Comparison of ENCODE assay signal across 9 cellular contexts in genomic region chr16:56332464-56333079, GRCh38.
A peak's percentile ranks its signal among the peaks of the same experiment; 100 is the strongest.
DNase-seq lines count a peak whose midpoint lies in the region; ATAC-seq and TF ChIP-seq lines count a peak whose summit lies in the region.
"Had no signal": no experiment of that assay in that cellular context is flagged by ENCODE, and none has a peak within 500 bp of the region (broad histone marks: within the 10 kb centered on the region; RNA-seq: fewer than 3 reads in every experiment).

No MANE protein-coding gene starts in this region.

- no peaks in the 10 kb centered on the region for H3K23me2 ChIP-seq in H9 (ENCODE audit: insufficient read length, low read depth, low read length, poor library complexity, severe bottlenecking)

- H3K27me3 ChIP-seq in H9 (ENCODE audit: insufficient read depth, low read length) (no peaks in the 10 kb centered on the region), iPS DF 6.9 (ENCODE audit: control insufficient read depth, insufficient read depth, low read length) (no peaks in the 10 kb centered on the region), thyroid gland (no peaks in the 10 kb centered on the region)

- no peak overlapping the region for H3K4me3 ChIP-seq in iPS DF 6.9 (ENCODE audit: low read length)
- no peak overlapping the region for H3K4me3 ChIP-seq in thyroid gland (replicated peaks in 1 of 3)

- H3T11ph ChIP-seq in H9 (ENCODE audit: low read length) = no peak overlapping the region

- H3K36me3 ChIP-seq in iPS DF 6.9 (ENCODE audit: control insufficient read depth, insufficient read depth, low read length) = peaks cover 3% of the 10 kb centered on the region; the same call in 1 of the 2 replicates
- no peaks in the 10 kb centered on the region for H3K36me3 ChIP-seq in thyroid gland

- peak; percentile 94 for DNase-seq in 8988T
- DNase-seq in H9 = peak; percentile 93
- DNase-seq in anterior cingulate cortex (lab: John Stamatoyannopoulos, UW) = peak in 42 of 58 donors; percentile 17 to 80 (median 47)
- peak; percentile 16 for DNase-seq in iPS DF 6.9 (ENCODE audit: low read depth, low spot score)
- peak; percentile 56 to 76 for DNase-seq in thyroid gland
- DNase-seq in effector CD8-positive, alpha-beta T cell (lab: John Stamatoyannopoulos, UW) = no peak
- no peak for DNase-seq in dedifferentiated amniotic fluid mesenchymal stem cell (ENCODE audit: extremely low spot score)
- DNase-seq: activated naive CD8-positive, alpha-beta T cell treated with anti-CD3 and anti-CD28 coated beads, Interleukin-2, amount 10 ng/mL, durations not matched to agents 7 days and 5 days had no signal

- no peak overlapping the region for H3K4me2 ChIP-seq in H9 (ENCODE audit: insufficient read depth, insufficient read length, low read length)

- no peaks in the 10 kb centered on the region for H3K79me2 ChIP-seq in H9 (ENCODE audit: insufficient read depth, low read length)

- H2BK5ac ChIP-seq in H9 (ENCODE audit: insufficient read length, low read length) = no peak overlapping the region

- no peak overlapping the region for H4K5ac ChIP-seq in H9 (ENCODE audit: insufficient read length, low read depth, low read length)

- H3K14ac ChIP-seq in H9 (ENCODE audit: insufficient read depth, low read length) = no peak overlapping the region

- no peak overlapping the region for H2AK5ac ChIP-seq in H9 (ENCODE audit: insufficient read length, low read length)

- no peak overlapping the region for H2BK20ac ChIP-seq in H9 (ENCODE audit: low read depth, low read length, poor library complexity, severe bottlenecking)

- H3K9ac ChIP-seq in H9 (ENCODE audit: extremely low read depth, insufficient read length, low read length) = no peak overlapping the region

- peak; percentile 69 for TF ChIP-seq CTCF in H9 (conservative IDR thresholded peaks at IDR 0.05)
- TF ChIP-seq CTCF in thyroid gland (IDR thresholded peaks at IDR 0.05) = peak in 5 of 6 experiments; percentile 13 to 30 (median 18)

- intact Hi-C loops in thyroid gland (cut with DNase I) = no loop called here

- H3K36me3 Mint-ChIP-seq in H9 (ENCODE audit: insufficient read depth in 1 of 3, low read depth in 3 of 3) = no peaks in the 10 kb centered on the region; a peak in 2 of 7 replicates
- H3K36me3 Mint-ChIP-seq: activated naive CD8-positive, alpha-beta T cell treated with anti-CD3 and anti-CD28 coated beads, Interleukin-2, amount 10 ng/mL, durations not matched to agents 7 days and 5 days had no signal

- no peak overlapping the region for H4K91ac ChIP-seq in H9 (ENCODE audit: insufficient read length, low read depth, low read length)

- H3K27ac Mint-ChIP-seq in H9 = peak overlapping the region in 1 of 3 experiments; percentile 20; a peak in 2 of 7 replicates
- H3K27ac Mint-ChIP-seq: activated naive CD8-positive, alpha-beta T cell treated with anti-CD3 and anti-CD28 coated beads, Interleukin-2, amount 10 ng/mL, durations not matched to agents 7 days and 5 days had no signal

- H3K4ac ChIP-seq in H9 (ENCODE audit: low read depth, low read length) = no peak overlapping the region

- no peaks in the 10 kb centered on the region for H3K79me1 ChIP-seq in H9 (ENCODE audit: insufficient read depth, low read depth, low read length, poor library complexity, severe bottlenecking)

- no peaks in the 10 kb centered on the region for H3K4me1 ChIP-seq in H9 (ENCODE audit: insufficient read depth, low read length)
- no peaks in the 10 kb centered on the region for H3K4me1 ChIP-seq in iPS DF 6.9 (ENCODE audit: control insufficient read depth, insufficient read depth, low read length)
- no peaks in the 10 kb centered on the region for H3K4me1 ChIP-seq in thyroid gland

- no peak overlapping the region for H2BK15ac ChIP-seq in H9 (ENCODE audit: low read depth, low read length)

- H3K4me1 Mint-ChIP-seq in H9 = no peaks in the 10 kb centered on the region
- H3K4me1 Mint-ChIP-seq: activated naive CD8-positive, alpha-beta T cell treated with anti-CD3 and anti-CD28 coated beads, Interleukin-2, amount 10 ng/mL, durations not matched to agents 7 days and 5 days had no signal

- H2AFZ ChIP-seq in H9 (ENCODE audit: low read length) = no peak overlapping the region

- H3K9me3 Mint-ChIP-seq in H9 = no peaks in the 10 kb centered on the region
- H3K9me3 Mint-ChIP-seq: activated naive CD8-positive, alpha-beta T cell treated with anti-CD3 and anti-CD28 coated beads, Interleukin-2, amount 10 ng/mL, durations not matched to agents 7 days and 5 days had no signal

- H3K56ac ChIP-seq in H9 (ENCODE audit: insufficient read length, low read depth, low read length) = no peak overlapping the region

- no peak overlapping the region; a peak in 1 of 5 replicates for H3K4me3 Mint-ChIP-seq in H9
- H3K4me3 Mint-ChIP-seq: activated naive CD8-positive, alpha-beta T cell treated with anti-CD3 and anti-CD28 coated beads, Interleukin-2, amount 10 ng/mL, durations not matched to agents 7 days and 5 days had no signal

- no peak overlapping the region for H2BK12ac ChIP-seq in H9 (ENCODE audit: insufficient read length, low read depth, low read length)

- TF ChIP-seq POLR2A in thyroid gland (IDR thresholded peaks at IDR 0.05) = no peak

- WGBS in H9 (ENCODE audit: extremely low coverage, insufficient read length, low lambda C conversion rate) = no CpG with 5 or more reads among the region's 16 CpGs
- WGBS in iPS DF 6.9 (ENCODE audit: insufficient coverage, insufficient read length) = no CpG with 5 or more reads among the region's 16 CpGs
- WGBS in thyroid gland, 2 donors = 44 to 48% methylated on average over 12 to 15 of the region's 16 CpGs

- no peaks in the 10 kb centered on the region for H4K20me1 ChIP-seq in H9 (ENCODE audit: control insufficient read depth, insufficient read depth, insufficient read length)

- H3K18ac ChIP-seq in H9 (ENCODE audit: insufficient read length, low read depth, low read length) = no peak overlapping the region

- no peak overlapping the region for H2BK120ac ChIP-seq in H9 (ENCODE audit: low read depth, low read length, poor library complexity, severe bottlenecking)

- no peak for ATAC-seq in GM18861 (IDR thresholded peaks at IDR 0.05; ENCODE audit: unreplicated experiment)

- H4K8ac ChIP-seq in H9 (replicated peaks; ENCODE audit: insufficient read length, low read depth, low read length) = no peak overlapping the region

- H3K9me3 ChIP-seq in H9 (ENCODE audit: control insufficient read depth, low read depth, low read length) (no peaks in the 10 kb centered on the region), iPS DF 6.9 (ENCODE audit: control insufficient read depth, insufficient read depth, low read length) (no peaks in the 10 kb centered on the region), thyroid gland (no peaks in the 10 kb centered on the region)

- peaks cover 1% of the 10 kb centered on the region; the same call in 1 of the 2 replicates for H3K27me3 Mint-ChIP-seq in H9 (ENCODE audit: low read depth)

- H3K23ac ChIP-seq in H9 (ENCODE audit: insufficient read length, low read depth, low read length) = no peak overlapping the region

- no peak overlapping the region for H3K27ac ChIP-seq in H9 (ENCODE audit: insufficient read length, low read depth, low read length)
- no peak overlapping the region for H3K27ac ChIP-seq in iPS DF 6.9 (ENCODE audit: low read length)
- no peak overlapping the region for H3K27ac ChIP-seq in thyroid gland

Comparison
In these comparisons a context has a peak if more than half of its experiments do, and no peak if none do; other contexts are left out.
1. DNase-seq: peak in 8988T (single experiment), H9 (single experiment), anterior cingulate cortex (42 of 58), iPS DF 6.9 (single experiment) and thyroid gland (2 of 2); none in effector CD8-positive, alpha-beta T cell (single experiment) and dedifferentiated amniotic fluid mesenchymal stem cell (single experiment).